ENCODE assay signal across 8 cellular contexts in genomic region chr17:82051776-82052637, GRCh38. TPM values are rescaled to one million over a fixed set of nuclear protein-coding genes. Genes with fewer than 3 reads are reported as not detected.
DNase-seq lines count a peak whose midpoint lies in the region; ATAC-seq and TF ChIP-seq lines count a peak whose summit lies in the region.

TSS of gene GPS1 (plus strand) at chr17:82051898. CDS start at chr17:82051932, 34 bp downstream.
TSS of gene RFNG (minus strand) at chr17:82051811. CDS start at chr17:82051766, 45 bp downstream.

- H4K5ac ChIP-seq in H9 (ENCODE audit: insufficient read length, low read depth, low read length): no peak within 1 kb of the TSS

- no peak within 1 kb of the TSS for H2BK5ac ChIP-seq in H9 (ENCODE audit: insufficient read length, low read length)

- no peak within 1 kb of the TSS for H2AFZ ChIP-seq in H9 (ENCODE audit: low read length)

- H3K27ac Mint-ChIP-seq in H9: peak within 1 kb of the TSS in 1 of 3 experiments; percentile 64; a peak in 2 of 7 replicates

- H3K4ac ChIP-seq in H9 (ENCODE audit: low read depth, low read length): no peak within 1 kb of the TSS

- H3K9me3 Mint-ChIP-seq in H9: no peaks in the 10 kb centered on the region

- no CpG with 5 or more reads among the region's 94 CpGs for WGBS in H9 (ENCODE audit: extremely low coverage, insufficient read length, low lambda C conversion rate)

- peak; percentile 86 for ATAC-seq in left lung
- no peak for ATAC-seq in HG03457 (IDR thresholded peaks at IDR 0.05; ENCODE audit: unreplicated experiment)

- H3K79me1 ChIP-seq in H9 (ENCODE audit: insufficient read depth, low read depth, low read length, poor library complexity, severe bottlenecking): peaks cover 2% of the 10 kb centered on the region

- intact Hi-C loops in colonic mucosa (cut with DNase I) (no loop called here), left lung (cut with DNase I) (no loop called here)

- H3K9ac ChIP-seq in H9 (ENCODE audit: extremely low read depth, insufficient read length, low read length): peak within 1 kb of the TSS; percentile 43
- H3K9ac ChIP-seq in colonic mucosa (ENCODE audit: low read depth in 2 of 2, low read length in 2 of 2): peak within 1 kb of the TSS; percentile 77 to 88

- no peak within 1 kb of the TSS for H2BK15ac ChIP-seq in H9 (ENCODE audit: low read depth, low read length)

- no peak within 1 kb of the TSS for H2BK12ac ChIP-seq in H9 (ENCODE audit: insufficient read length, low read depth, low read length)

- no peak within 1 kb of the TSS for H2AK5ac ChIP-seq in H9 (ENCODE audit: insufficient read length, low read length)

- H3K79me2 ChIP-seq in H9 (ENCODE audit: insufficient read depth, low read length): no peaks in the 10 kb centered on the region

- no peak within 1 kb of the TSS for H4K91ac ChIP-seq in H9 (ENCODE audit: insufficient read length, low read depth, low read length)

- H3K4me1 Mint-ChIP-seq in H9: peaks cover 0 to 13% of the 10 kb centered on the region in 2 experiments; a peak in 2 of 4 replicates

- H3K27ac ChIP-seq in H9 (ENCODE audit: insufficient read length, low read depth, low read length) (no peak within 1 kb of the TSS), colonic mucosa (no peak within 1 kb of the TSS), left lung (peak within 1 kb of the TSS in 1 of 2 donors; percentile 41)

- peaks cover 10 to 47% (median 42%) of the 10 kb centered on the region in 3 experiments; a peak in 6 of 7 replicates for H3K36me3 Mint-ChIP-seq in H9 (ENCODE audit: insufficient read depth in 1 of 3, low read depth in 3 of 3)

- peak within 1 kb of the TSS; percentile 72 for H3K4me2 ChIP-seq in H9 (ENCODE audit: insufficient read depth, insufficient read length, low read length)

- H3K27me3 ChIP-seq in H9 (ENCODE audit: insufficient read depth, low read length): no peaks in the 10 kb centered on the region
- no peaks in the 10 kb centered on the region for H3K27me3 ChIP-seq in colonic mucosa
- no peaks in the 10 kb centered on the region for H3K27me3 ChIP-seq in left lung

- H3K27me3 Mint-ChIP-seq in H9 (ENCODE audit: low read depth): no peaks in the 10 kb centered on the region; the same call in 1 of the 2 replicates

- peak; percentile 4 for DNase-seq in DMS153 (lab: John Stamatoyannopoulos, UW)
- peak; percentile 75 for DNase-seq in H9
- DNase-seq in NCI-H2171 (lab: John Stamatoyannopoulos, UW): peak; percentile 73
- DNase-seq in activated CD4-positive, alpha-beta T cell treated with anti-CD3 and anti-CD28 coated beads for 48 hours: peak; percentile 87
- DNase-seq in colonic mucosa: peak; percentile 84
- peak; percentile 74 to 96 for DNase-seq in left lung
- DNase-seq in stimulated activated CD4-positive, alpha-beta T cell treated with anti-CD3 and anti-CD28 coated beads, Interleukin-2, amount 100 ng/mL, for 24 hours: peak; percentile 89 to 91

- no peak within 1 kb of the TSS for H3T11ph ChIP-seq in H9 (ENCODE audit: low read length)

- H3K36me3 ChIP-seq in colonic mucosa (no peaks in the 10 kb centered on the region), left lung (peaks cover 0 to 68% of the 10 kb centered on the region in 2 donors)

- H3K23me2 ChIP-seq in H9 (ENCODE audit: insufficient read length, low read depth, low read length, poor library complexity, severe bottlenecking): no peaks in the 10 kb centered on the region

- no peak for TF ChIP-seq CTCF in H9 (conservative IDR thresholded peaks at IDR 0.05)
- no peak for TF ChIP-seq CTCF in colonic mucosa (IDR thresholded peaks at IDR 0.05)
- no peak for TF ChIP-seq CTCF in left lung (IDR thresholded peaks at IDR 0.05)

- H2BK20ac ChIP-seq in H9 (ENCODE audit: low read depth, low read length, poor library complexity, severe bottlenecking): no peak within 1 kb of the TSS

- H3K4me1 ChIP-seq in H9 (ENCODE audit: insufficient read depth, low read length) (no peaks in the 10 kb centered on the region), colonic mucosa (peaks cover 16% of the 10 kb centered on the region), left lung (peaks cover 17 to 41% of the 10 kb centered on the region in 2 donors)

- H4K20me1 ChIP-seq in H9 (ENCODE audit: control insufficient read depth, insufficient read depth, insufficient read length): peaks cover 3% of the 10 kb centered on the region

- H3K56ac ChIP-seq in H9 (ENCODE audit: insufficient read length, low read depth, low read length): no peak within 1 kb of the TSS

- H2BK120ac ChIP-seq in H9 (ENCODE audit: low read depth, low read length, poor library complexity, severe bottlenecking): no peak within 1 kb of the TSS

- no peak within 1 kb of the TSS for H3K23ac ChIP-seq in H9 (ENCODE audit: insufficient read length, low read depth, low read length)

- H3K9me3 ChIP-seq in H9 (ENCODE audit: control insufficient read depth, low read depth, low read length): no peaks in the 10 kb centered on the region
- no peaks in the 10 kb centered on the region for H3K9me3 ChIP-seq in colonic mucosa
- H3K9me3 ChIP-seq in left lung: no peaks in the 10 kb centered on the region

- H3K4me3 ChIP-seq in colonic mucosa (peak within 1 kb of the TSS; percentile 94), left lung (peak within 1 kb of the TSS; percentile 75 to 87)

- H3K18ac ChIP-seq in H9 (ENCODE audit: insufficient read length, low read depth, low read length): no peak within 1 kb of the TSS

- peak within 1 kb of the TSS; percentile 89 to 93 for H3K4me3 Mint-ChIP-seq in H9

- no peak within 1 kb of the TSS for H4K8ac ChIP-seq in H9 (replicated peaks; ENCODE audit: insufficient read length, low read depth, low read length)

- H3K14ac ChIP-seq in H9 (ENCODE audit: insufficient read depth, low read length): no peak within 1 kb of the TSS; the same call in 1 of the 2 replicates

RNA-seq across cellular contexts. Expression of gene GPS1, which starts in this region (rescaled TPM):
- total RNA-seq in H9 (2021): 164 TPM in 2 replicates
- total RNA-seq in colonic mucosa: 100 to 1,000 TPM in 1 of 2 donors, 10 to 100 TPM in 1; 70.8 to 129 TPM
- total RNA-seq in left lung: 100 to 1,000 TPM in 1 of 2 donors, 10 to 100 TPM in 1; 75.3 to 101 TPM

RNA-seq across cellular contexts. Expression of gene RFNG, which starts in this region (rescaled TPM):
- total RNA-seq in H9 (2021) (34.0 and 36.5 TPM in 2 replicates), colonic mucosa (10 to 100 TPM; 30.6 to 32.1 TPM), left lung (10 to 100 TPM; 29.3 to 44.9 TPM)

Comparison
In these comparisons a context has a peak if more than half of its experiments do, and no peak if none do; other contexts are left out.
1. DNase-seq: peak in every context shown above with its lines; median percentile 90 in stimulated activated CD4-positive, alpha-beta T cell treated with anti-CD3 and anti-CD28 coated beads, Interleukin-2, amount 100 ng/mL, for 24 hours; 87 in activated CD4-positive, alpha-beta T cell treated with anti-CD3 and anti-CD28 coated beads for 48 hours; 85 in left lung; 84 in colonic mucosa; 75 in H9; 73 in NCI-H2171; 4 in DMS153.